Comparison of ENCODE assay signal across 15 cellular contexts in genomic region chr1:167922023-167922422, GRCh38. TPM values are rescaled to one million over a fixed set of nuclear protein-coding genes. Genes with fewer than 3 reads are reported as not detected.
DNase-seq lines count a peak whose midpoint lies in the region; ATAC-seq, FAIRE-seq and TF ChIP-seq lines count a peak whose summit lies in the region.
"Had no signal": no experiment of that assay in that cellular context is flagged by ENCODE, and none has a peak within 500 bp of the region (broad histone marks: within the 10 kb centered on the region; RNA-seq: fewer than 3 reads in every experiment).

No MANE protein-coding gene starts in this region.

- H3K9me3 Mint-ChIP-seq in natural killer cell treated with Interleukin-12 subunit alpha and Interleukin-12 subunit beta and Interleukin-15 and Interleukin-18, amount 100 ng/mL, for 72 hours, result no peaks in the 10 kb centered on the region
- H3K9me3 Mint-ChIP-seq: nephron progenitor cell had no signal

- H3K56ac ChIP-seq in IMR-90 (ENCODE audit: extremely low read depth, insufficient read depth, low read length), result no peak overlapping the region

- no peak overlapping the region for H3K23ac ChIP-seq in IMR-90 (ENCODE audit: low read depth, low read length)

- H2AK9ac ChIP-seq in IMR-90 (replicated peaks; ENCODE audit: low read depth, low read length, poor library complexity), result no peak overlapping the region

- no peak overlapping the region for H2AFZ ChIP-seq in IMR-90 (replicated peaks; ENCODE audit: low read length, poor library complexity)

- H3K18ac ChIP-seq in IMR-90 (ENCODE audit: low read depth, low read length), result no peak overlapping the region

- TF ChIP-seq POLR2A in IMR-90 (IDR thresholded peaks at IDR 0.05; ENCODE audit: low read depth, low read length) (no peak), H54 (IDR thresholded peaks at IDR 0.05; ENCODE audit: low read depth, low read length) (no peak)

- H4K5ac ChIP-seq in IMR-90 (ENCODE audit: low read depth, low read length), result no peak overlapping the region

- CTCF ChIA-PET in IMR-90 (lab: Yijun Ruan, JAX), result no interaction called here

- BruUV-seq in IMR-90 (replicated peaks; lab: Mats Ljungman, UMichigan), result no TSS peak

- H2BK15ac ChIP-seq in IMR-90 (ENCODE audit: low read depth, low read length), result no peak overlapping the region

- H3K4me2 ChIP-seq in IMR-90 (ENCODE audit: low read depth, low read length), result peak overlapping the region; percentile 51; the same call in 1 of the 2 replicates

- H3K36me3 Mint-ChIP-seq in natural killer cell treated with Interleukin-12 subunit alpha and Interleukin-12 subunit beta and Interleukin-15 and Interleukin-18, amount 100 ng/mL, for 72 hours, result peaks cover 6% of the 10 kb centered on the region

- H3K9ac ChIP-seq in IMR-90 (ENCODE audit: low read depth, low read length), result no peak overlapping the region

- peak; percentile 13 for FAIRE-seq in pancreas (lab: Jason Lieb, UNC)
- no peak for FAIRE-seq in H54 (lab: Jason Lieb, UNC)

- no peaks in the 10 kb centered on the region for H4K20me1 ChIP-seq in IMR-90 (ENCODE audit: insufficient read depth, low read length)

- in situ Hi-C loops in IMR-90 (cut with MboI; ENCODE audit: low sequenced_read_pairs), result no loop called here

- H4K8ac ChIP-seq in IMR-90 (ENCODE audit: low read depth in 2 of 2, low read length in 2 of 2), result no peak overlapping the region

- ATAC-seq in GM18502 (IDR thresholded peaks at IDR 0.05; ENCODE audit: poor library complexity, unreplicated experiment) (peak; percentile 63), IMR-90 (ENCODE audit: low read depth) (peak; percentile 61; the same call in 1 of the 2 replicates), pancreas (peak in 1 of 4 donors; percentile 44)
- no peak for ATAC-seq in natural killer cell treated with Interleukin-12 subunit alpha and Interleukin-12 subunit beta and Interleukin-15 and Interleukin-18, amount 100 ng/mL, for 72 hours

- no peak overlapping the region for H3K4me3 Mint-ChIP-seq in natural killer cell treated with Interleukin-12 subunit alpha and Interleukin-12 subunit beta and Interleukin-15 and Interleukin-18, amount 100 ng/mL, for 72 hours
- H3K4me3 Mint-ChIP-seq: nephron progenitor cell had no signal

- H4K91ac ChIP-seq in IMR-90 (ENCODE audit: insufficient read depth, low read depth, low read length), result no peak overlapping the region

- DNase-seq in IMR-90, result peak; percentile 60
- peak; percentile 78 for DNase-seq in choroid plexus epithelial cell (ENCODE audit: low read depth)
- DNase-seq in pancreas, result no peak
- DNase-seq in NCI-H2029 treated with DMSO at 0.1 percent for 48 hours (lab: John Stamatoyannopoulos, UW), result no peak
- DNase-seq in H54 (ENCODE audit: insufficient read length, low spot score), result no peak
- no peak for DNase-seq in natural killer cell treated with Interleukin-12 subunit alpha and Interleukin-12 subunit beta and Interleukin-15 and Interleukin-18, amount 100 ng/mL, for 72 hours (ENCODE audit: low spot score)
- DNase-seq: activated CD4-positive, alpha-beta T cell treated with anti-CD3 and anti-CD28 coated beads for 1 hour; activated T-cell treated with anti-CD3 and anti-CD28 coated beads, Interleukin-2, amount 50 U/mL, for 1 hour; glutamatergic neuron; left cardiac atrium; NCI-H2171; nephron progenitor cell; small intestine; substantia nigra had no signal

- H3K4me1 Mint-ChIP-seq in natural killer cell treated with Interleukin-12 subunit alpha and Interleukin-12 subunit beta and Interleukin-15 and Interleukin-18, amount 100 ng/mL, for 72 hours (ENCODE audit: low read depth in 2 of 2), result peaks cover 0 to 3% of the 10 kb centered on the region in 2 donors

- no peak overlapping the region for H3K14ac ChIP-seq in IMR-90 (replicated peaks; ENCODE audit: low read depth, low read length)

- H2BK120ac ChIP-seq in IMR-90 (ENCODE audit: low read depth, low read length), result no peak overlapping the region

- POLR2A ChIA-PET in IMR-90 (lab: Charles Lee; ENCODE audit: unreplicated experiment), result no interaction called here

- TF ChIP-seq RAD21 in IMR-90 (IDR thresholded peaks at IDR 0.05; ENCODE audit: low read length), result no peak

- H3K4ac ChIP-seq in IMR-90 (ENCODE audit: low read depth, low read length), result no peak overlapping the region

- intact Hi-C loops in IMR-90 (cut with micrococcal nuclease) (no loop called here), pancreas (cut with DNase I) (no loop called here)

- no peaks in the 10 kb centered on the region for H3K27me3 ChIP-seq in IMR-90 (ENCODE audit: control insufficient read depth, insufficient read depth, low read length)
- no peaks in the 10 kb centered on the region for H3K27me3 ChIP-seq in pancreas

- H3K4me3 ChIP-seq in IMR-90 (ENCODE audit: insufficient read depth, low read depth, low read length) (no peak overlapping the region), choroid plexus epithelial cell (ENCODE audit: low read depth, low read length) (no peak overlapping the region), pancreas (no peak overlapping the region)

- no peak overlapping the region for H3K27ac ChIP-seq in IMR-90 (ENCODE audit: insufficient read depth, low read length)
- H3K27ac ChIP-seq in pancreas, result no peak overlapping the region

- no peak overlapping the region for H2AK5ac ChIP-seq in IMR-90 (ENCODE audit: low read depth, low read length)

- H3K4me1 ChIP-seq in IMR-90 (ENCODE audit: control insufficient read depth, insufficient read depth, low read length) (peaks cover 2% of the 10 kb centered on the region), pancreas (peaks cover 0 to 31% (median 24%) of the 10 kb centered on the region in 3 donors)

- peaks cover 5 to 23% of the 10 kb centered on the region in 2 experiments for H3K79me1 ChIP-seq in IMR-90 (ENCODE audit: low read depth in 1 of 2, low read length in 2 of 2)

- H3K9me1 ChIP-seq in IMR-90 (ENCODE audit: insufficient read depth, low read length), result no peaks in the 10 kb centered on the region

- H3K36me3 ChIP-seq in IMR-90 (ENCODE audit: control insufficient read depth, insufficient read depth, low read length) (peaks cover 2% of the 10 kb centered on the region; the same call in 1 of the 2 replicates), pancreas (no peaks in the 10 kb centered on the region)

- H2BK5ac ChIP-seq in IMR-90 (ENCODE audit: low read depth, low read length, poor library complexity, severe bottlenecking), result peak overlapping the region; percentile 54

- TF ChIP-seq CTCF in IMR-90 (conservative IDR thresholded peaks at IDR 0.05; ENCODE audit: low read depth, low read length), result no peak
- no peak for TF ChIP-seq CTCF in choroid plexus epithelial cell (conservative IDR thresholded peaks at IDR 0.05; ENCODE audit: low read depth, low read length)
- TF ChIP-seq CTCF in pancreas (IDR thresholded peaks at IDR 0.05), result no peak

- dilution Hi-C loops in IMR-90 (cut with HindIII; ENCODE audit: low sequenced_read_pairs, unreplicated experiment), result no loop called here

- H3K27ac Mint-ChIP-seq in natural killer cell treated with Interleukin-12 subunit alpha and Interleukin-12 subunit beta and Interleukin-15 and Interleukin-18, amount 100 ng/mL, for 72 hours, result no peak overlapping the region
- H3K27ac Mint-ChIP-seq: nephron progenitor cell had no signal

- H3K9me3 ChIP-seq in IMR-90 (ENCODE audit: control insufficient read depth, insufficient read depth, low read length) (no peaks in the 10 kb centered on the region), pancreas (no peaks in the 10 kb centered on the region)

- no peak overlapping the region for H2BK20ac ChIP-seq in IMR-90 (ENCODE audit: low read depth, low read length)

- H3K27me3 Mint-ChIP-seq in natural killer cell treated with Interleukin-12 subunit alpha and Interleukin-12 subunit beta and Interleukin-15 and Interleukin-18, amount 100 ng/mL, for 72 hours, result no peaks in the 10 kb centered on the region

TF ChIP-seq in IMR-90, 13 proteins besides CTCF, POLR2A, EP300 and RAD21:
- TF ChIP-seq CEBPB (IDR thresholded peaks at IDR 0.05; ENCODE audit: low read depth, low read length) (peak; percentile 43; the same call in 1 of the 2 replicates), NFE2L2 (IDR thresholded peaks at IDR 0.05; ENCODE audit: low read depth, low read length) (no peak)

RNA-seq across cellular contexts. Expression of gene ADCY10, which starts 8.1 kb away (rescaled TPM):
- total RNA-seq in IMR-90 (2012; rRNA removed) (under 0.01 TPM in 2 replicates), pancreas (under 1 TPM; 0.03 to 0.31 (median 0.14) TPM)
- polyA plus RNA-seq in IMR-90 (2012; rRNA removed) (0.03 and 0.19 TPM in 2 replicates), pancreas (under 1 TPM in 1 of 2 donors, not detected in 1; 0.19 TPM)
- 0.03 TPM in 1 of 2 replicates, not detected in the other for polyA plus RNA-seq in IMR-90 (2012; cell fraction: cytosol; rRNA removed)
- 0.07 and 0.21 TPM in 2 replicates for polyA plus RNA-seq in IMR-90 (2012; cell fraction: nucleus; rRNA removed; ENCODE audit: low replicate concordance)
- total RNA-seq in natural killer cell treated with Interleukin-12 subunit alpha and Interleukin-12 subunit beta and Interleukin-15 and Interleukin-18, amount 100 ng/mL, for 72 hours, result under 1 TPM; 0.33 to 0.48 TPM

RNA-seq across cellular contexts. Expression of gene DCAF6, which starts 14.5 kb away (rescaled TPM):
- total RNA-seq in IMR-90 (2012; rRNA removed), result 74.7 and 88.7 TPM in 2 replicates
- 50.1 and 60.4 TPM in 2 replicates for polyA plus RNA-seq in IMR-90 (2012; rRNA removed)
- 12.7 and 40.0 TPM in 2 replicates for polyA plus RNA-seq in IMR-90 (2012; cell fraction: cytosol; rRNA removed)
- 6.0 and 46.7 TPM in 2 replicates for polyA plus RNA-seq in IMR-90 (2012; cell fraction: nucleus; rRNA removed; ENCODE audit: low replicate concordance)
- 10 to 100 TPM; 11.4 to 31.9 (median 20.0) TPM for total RNA-seq in pancreas
- 10 to 100 TPM; 14.8 to 24.3 TPM for polyA plus RNA-seq in pancreas
- total RNA-seq in natural killer cell treated with Interleukin-12 subunit alpha and Interleukin-12 subunit beta and Interleukin-15 and Interleukin-18, amount 100 ng/mL, for 72 hours, result 10 to 100 TPM; 18.3 to 29.3 TPM

RNA-seq across cellular contexts. Expression of gene MPC2, which starts 14.8 kb away (rescaled TPM):
- total RNA-seq in IMR-90 (2012; rRNA removed) (35.0 and 56.7 TPM in 2 replicates), pancreas (10 to 100 TPM; 25.5 to 45.4 (median 39.9) TPM)
- polyA plus RNA-seq in IMR-90 (2012; rRNA removed) (40.9 and 42.9 TPM in 2 replicates), pancreas (10 to 100 TPM; 37.7 to 72.5 TPM)
- 25.6 and 27.4 TPM in 2 replicates for polyA plus RNA-seq in IMR-90 (2012; cell fraction: cytosol; rRNA removed)
- polyA plus RNA-seq in IMR-90 (2012; cell fraction: nucleus; rRNA removed; ENCODE audit: low replicate concordance), result 7.5 and 13.7 TPM in 2 replicates
- 10 to 100 TPM; 24.9 to 37.1 TPM for total RNA-seq in natural killer cell treated with Interleukin-12 subunit alpha and Interleukin-12 subunit beta and Interleukin-15 and Interleukin-18, amount 100 ng/mL, for 72 hours

Comparison
In these comparisons a context has a peak if more than half of its experiments do, and no peak if none do; other contexts are left out.
1. ATAC-seq: peak in GM18502 (single experiment) and IMR-90 (single experiment); none in natural killer cell treated with Interleukin-12 subunit alpha and Interleukin-12 subunit beta and Interleukin-15 and Interleukin-18, amount 100 ng/mL, for 72 hours (0 of 2).
2. DNase-seq: peak in IMR-90 (single experiment) and choroid plexus epithelial cell (single experiment); none in pancreas (0 of 6), NCI-H2029 treated with DMSO at 0.1 percent for 48 hours (single experiment), H54 (single experiment) and natural killer cell treated with Interleukin-12 subunit alpha and Interleukin-12 subunit beta and Interleukin-15 and Interleukin-18, amount 100 ng/mL, for 72 hours (single experiment).